ENCODE assay signal across 8 cellular contexts in genomic region chr5:111158105-111158744, GRCh38.
DNase-seq lines count a peak whose midpoint lies in the region; ATAC-seq, FAIRE-seq and TF ChIP-seq lines count a peak whose summit lies in the region.

No MANE protein-coding gene starts in this region.

- no peak overlapping the region for H3K27ac Mint-ChIP-seq in CD4-positive, alpha-beta T cell

- no peaks in the 10 kb centered on the region for H3K9me3 ChIP-seq in CD4-positive, alpha-beta T cell (ENCODE audit: control insufficient read depth, low read length)
- H3K9me3 ChIP-seq in tibial artery: no peaks in the 10 kb centered on the region

- intact Hi-C loops in CD4-positive, alpha-beta T cell (cut with DNase I, micrococcal nuclease): loop anchor here (1.0 to 10.0 kb wide), 8 partner anchors 64 to 989 kb away; partner anchors contain the start of gene CAMK4 (in 2 of the 2)
- intact Hi-C loops in tibial artery (cut with DNase I; ENCODE audit: low total_unique reads): no loop called here

- H3K4me3 ChIP-seq in fibroblast of the aortic adventitia (ENCODE audit: low read depth, low read length) (no peak overlapping the region), tibial artery (no peak overlapping the region)

- peaks cover 11% of the 10 kb centered on the region for H3K4me1 Mint-ChIP-seq in CD4-positive, alpha-beta T cell (ENCODE audit: low read depth)

- no peaks in the 10 kb centered on the region for H3K36me3 ChIP-seq in tibial artery

- POLR2A ChIA-PET in CD4-positive, alpha-beta T cell (lab: Charles Lee): interaction anchor here (1.0 kb wide), 2 partner anchors 66 to 121 kb away, joined by 4 to 8 read pairs; partner anchors contain the start of gene CAMK4

- CTCF ChIA-PET in CD4-positive, alpha-beta T cell (lab: Charles Lee): interaction anchor here (0.6 to 5.6 kb wide), 12 partner anchors 9 to 303 kb away, joined by 3 to 61 read pairs (median 3); no protein-coding TSS in a partner anchor

- DNase-seq in CD4-positive, alpha-beta T cell: peak; percentile 60 to 82 (median 75)
- DNase-seq in HuH-7.5 (ENCODE audit: low spot score): peak; percentile 13
- DNase-seq in RCC 7860 (ENCODE audit: low spot score): peak; percentile 39
- DNase-seq in activated T-helper 1 cell treated with Interleukin-2 at 50 U/mL for 16 hours (ENCODE audit: low read depth): peak; percentile 53
- DNase-seq in fibroblast of the aortic adventitia (ENCODE audit: low read depth): peak; percentile 89
- DNase-seq in omental fat pad (ENCODE audit: low spot score): peak; percentile 94
- DNase-seq in tibial artery: peak; percentile 64 to 83

- H3K4me1 ChIP-seq in tibial artery: no peaks in the 10 kb centered on the region

- H3K4me3 Mint-ChIP-seq in CD4-positive, alpha-beta T cell: no peak overlapping the region

- no peaks in the 10 kb centered on the region for H3K9me3 Mint-ChIP-seq in CD4-positive, alpha-beta T cell

- peak; percentile 100 for TF ChIP-seq CTCF in CD4-positive, alpha-beta T cell (IDR thresholded peaks at IDR 0.05)
- TF ChIP-seq CTCF in fibroblast of the aortic adventitia (IDR thresholded peaks at IDR 0.05; ENCODE audit: insufficient read depth, low read length) (peak; percentile 100), omental fat pad (IDR thresholded peaks at IDR 0.05) (peak in 2 of 3 donors; percentile 81 to 96), tibial artery (IDR thresholded peaks at IDR 0.05) (peak; percentile 95 to 99)

- no peak overlapping the region for H3K27ac ChIP-seq in CD4-positive, alpha-beta T cell (ENCODE audit: low read depth, low read length)
- H3K27ac ChIP-seq in tibial artery: no peak overlapping the region

- H3K27me3 Mint-ChIP-seq in CD4-positive, alpha-beta T cell: no peaks in the 10 kb centered on the region

- FAIRE-seq in RCC 7860 (lab: Jason Lieb, UNC): peak; percentile 79

- H3K27me3 ChIP-seq in CD4-positive, alpha-beta T cell (ENCODE audit: control insufficient read depth, insufficient read depth, low read length): no peaks in the 10 kb centered on the region
- H3K27me3 ChIP-seq in tibial artery: no peaks in the 10 kb centered on the region

- ATAC-seq in CD4-positive, alpha-beta T cell (ENCODE audit: poor library complexity): peak; percentile 88
- peak; percentile 88 for ATAC-seq in GM19351 (IDR thresholded peaks at IDR 0.05; ENCODE audit: unreplicated experiment)
- peak; percentile 83 for ATAC-seq in omental fat pad (ENCODE audit: low FRiP score)

- H3K36me3 Mint-ChIP-seq in CD4-positive, alpha-beta T cell (ENCODE audit: low read depth): no peaks in the 10 kb centered on the region

Comparison
In these comparisons a context has a peak if more than half of its experiments do, and no peak if none do; other contexts are left out.
1. DNase-seq: peak in every context shown above with its lines; median percentile 94 in omental fat pad; 89 in fibroblast of the aortic adventitia; 75 in CD4-positive, alpha-beta T cell; 74 in tibial artery; 53 in activated T-helper 1 cell treated with Interleukin-2 at 50 U/mL for 16 hours; 39 in RCC 7860; 13 in HuH-7.5.